Comparison of ENCODE assay signal across 1 cellular context in the genomic region with DNA sequence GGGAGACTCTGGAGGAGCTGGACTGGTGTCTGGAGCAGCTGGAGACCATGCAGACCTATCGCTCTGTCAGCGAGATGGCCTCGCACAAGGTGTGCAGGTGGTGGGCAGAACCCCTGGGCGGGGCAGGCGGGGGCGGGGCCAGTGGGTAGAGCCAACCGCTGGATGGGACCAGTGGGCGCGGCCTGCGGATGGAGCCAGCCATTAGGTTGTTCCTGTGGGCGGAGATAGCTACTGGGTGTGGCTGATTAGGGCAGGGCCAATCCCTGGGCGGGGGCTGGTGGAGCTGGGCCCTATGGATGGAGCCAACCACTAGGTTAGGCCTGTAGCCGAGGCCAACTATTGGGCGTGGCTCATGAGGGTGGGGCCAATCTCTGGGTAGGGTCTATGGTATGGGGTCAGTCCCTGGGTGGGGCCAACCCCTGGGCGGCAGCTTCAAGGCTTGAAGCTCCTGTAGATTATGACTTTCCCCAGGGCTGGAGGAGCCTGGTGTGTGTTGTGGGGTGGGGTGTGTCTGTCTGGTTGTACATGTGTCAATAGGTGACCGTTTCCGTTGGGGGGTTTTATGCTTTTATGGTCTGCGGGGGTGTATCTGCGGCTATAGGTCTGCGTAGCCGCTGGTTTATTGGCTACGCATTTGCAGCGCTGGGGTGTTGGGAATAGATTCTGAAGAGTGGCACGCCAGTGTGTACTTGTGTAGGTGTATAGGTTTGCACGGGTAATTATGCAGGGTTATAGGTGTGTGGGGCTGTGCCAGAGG.
TF ChIP-seq lines count a peak whose summit lies in the region.

No MANE protein-coding gene starts in this region.

TF ChIP-seq in K562, 482 proteins besides CTCF, POLR2A, EP300 and RAD21 (continued from another document and continues in another):
- TF ChIP-seq ZBTB7A (IDR thresholded peaks at IDR 0.05; ENCODE audit: borderline replicate concordance, control insufficient read depth, low read depth, low read length): peak; percentile 69; the same call in 1 of the 2 replicates
- TF ChIP-seq, protein P1, sequence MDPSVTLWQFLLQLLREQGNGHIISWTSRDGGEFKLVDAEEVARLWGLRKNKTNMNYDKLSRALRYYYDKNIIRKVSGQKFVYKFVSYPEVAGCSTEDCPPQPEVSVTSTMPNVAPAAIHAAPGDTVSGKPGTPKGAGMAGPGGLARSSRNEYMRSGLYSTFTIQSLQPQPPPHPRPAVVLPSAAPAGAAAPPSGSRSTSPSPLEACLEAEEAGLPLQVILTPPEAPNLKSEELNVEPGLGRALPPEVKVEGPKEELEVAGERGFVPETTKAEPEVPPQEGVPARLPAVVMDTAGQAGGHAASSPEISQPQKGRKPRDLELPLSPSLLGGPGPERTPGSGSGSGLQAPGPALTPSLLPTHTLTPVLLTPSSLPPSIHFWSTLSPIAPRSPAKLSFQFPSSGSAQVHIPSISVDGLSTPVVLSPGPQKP (CRISPR knock-in tag; IDR thresholded peaks at IDR 0.05): no peak
- TF ChIP-seq IFI16 (CRISPR knock-in tag; IDR thresholded peaks at IDR 0.05): no peak
- no peak for TF ChIP-seq NCOA2 (IDR thresholded peaks at IDR 0.05; ENCODE audit: partially characterized antibody in 2 of 2)
- TF ChIP-seq, protein P2, sequence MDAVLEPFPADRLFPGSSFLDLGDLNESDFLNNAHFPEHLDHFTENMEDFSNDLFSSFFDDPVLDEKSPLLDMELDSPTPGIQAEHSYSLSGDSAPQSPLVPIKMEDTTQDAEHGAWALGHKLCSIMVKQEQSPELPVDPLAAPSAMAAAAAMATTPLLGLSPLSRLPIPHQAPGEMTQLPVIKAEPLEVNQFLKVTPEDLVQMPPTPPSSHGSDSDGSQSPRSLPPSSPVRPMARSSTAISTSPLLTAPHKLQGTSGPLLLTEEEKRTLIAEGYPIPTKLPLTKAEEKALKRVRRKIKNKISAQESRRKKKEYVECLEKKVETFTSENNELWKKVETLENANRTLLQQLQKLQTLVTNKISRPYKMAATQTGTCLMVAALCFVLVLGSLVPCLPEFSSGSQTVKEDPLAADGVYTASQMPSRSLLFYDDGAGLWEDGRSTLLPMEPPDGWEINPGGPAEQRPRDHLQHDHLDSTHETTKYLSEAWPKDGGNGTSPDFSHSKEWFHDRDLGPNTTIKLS (IDR thresholded peaks at IDR 0.05; ENCODE audit: borderline replicate concordance, low read depth): no peak
- TF ChIP-seq, protein P3, sequence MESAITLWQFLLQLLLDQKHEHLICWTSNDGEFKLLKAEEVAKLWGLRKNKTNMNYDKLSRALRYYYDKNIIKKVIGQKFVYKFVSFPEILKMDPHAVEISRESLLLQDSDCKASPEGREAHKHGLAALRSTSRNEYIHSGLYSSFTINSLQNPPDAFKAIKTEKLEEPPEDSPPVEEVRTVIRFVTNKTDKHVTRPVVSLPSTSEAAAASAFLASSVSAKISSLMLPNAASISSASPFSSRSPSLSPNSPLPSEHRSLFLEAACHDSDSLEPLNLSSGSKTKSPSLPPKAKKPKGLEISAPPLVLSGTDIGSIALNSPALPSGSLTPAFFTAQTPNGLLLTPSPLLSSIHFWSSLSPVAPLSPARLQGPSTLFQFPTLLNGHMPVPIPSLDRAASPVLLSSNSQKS (CRISPR knock-in tag; IDR thresholded peaks at IDR 0.05): no peak
- peak; percentile 24; the same call in 1 of the 2 replicates for TF ChIP-seq JUND (IDR thresholded peaks at IDR 0.05; ENCODE audit: borderline replicate concordance, low read depth, low read length)
- TF ChIP-seq JUND (tag; IDR thresholded peaks at IDR 0.05; ENCODE audit: borderline replicate concordance, low read depth, low read length): no peak
- no peak for TF ChIP-seq IRF2 (CRISPR knock-in tag; IDR thresholded peaks at IDR 0.05)
- no peak for TF ChIP-seq CBX5 (IDR thresholded peaks at IDR 0.05; ENCODE audit: borderline replicate concordance, low read depth)
- no peak for TF ChIP-seq ZNF583 (CRISPR knock-in tag; IDR thresholded peaks at IDR 0.05)
- no peak for TF ChIP-seq XRCC4 (IDR thresholded peaks at IDR 0.05; ENCODE audit: extremely low read depth, insufficient read depth, insufficient read length)
- TF ChIP-seq ZNF12 (CRISPR knock-in tag; IDR thresholded peaks at IDR 0.05): no peak
- TF ChIP-seq MEIS2 (IDR thresholded peaks at IDR 0.05; ENCODE audit: partially characterized antibody): no peak
- TF ChIP-seq CBX2 (IDR thresholded peaks at IDR 0.05; ENCODE audit: insufficient read depth, low read length, poor library complexity, severe bottlenecking): no peak
- TF ChIP-seq CHCHD3 (CRISPR knock-in tag; IDR thresholded peaks at IDR 0.05): no peak
- TF ChIP-seq, protein P4, sequence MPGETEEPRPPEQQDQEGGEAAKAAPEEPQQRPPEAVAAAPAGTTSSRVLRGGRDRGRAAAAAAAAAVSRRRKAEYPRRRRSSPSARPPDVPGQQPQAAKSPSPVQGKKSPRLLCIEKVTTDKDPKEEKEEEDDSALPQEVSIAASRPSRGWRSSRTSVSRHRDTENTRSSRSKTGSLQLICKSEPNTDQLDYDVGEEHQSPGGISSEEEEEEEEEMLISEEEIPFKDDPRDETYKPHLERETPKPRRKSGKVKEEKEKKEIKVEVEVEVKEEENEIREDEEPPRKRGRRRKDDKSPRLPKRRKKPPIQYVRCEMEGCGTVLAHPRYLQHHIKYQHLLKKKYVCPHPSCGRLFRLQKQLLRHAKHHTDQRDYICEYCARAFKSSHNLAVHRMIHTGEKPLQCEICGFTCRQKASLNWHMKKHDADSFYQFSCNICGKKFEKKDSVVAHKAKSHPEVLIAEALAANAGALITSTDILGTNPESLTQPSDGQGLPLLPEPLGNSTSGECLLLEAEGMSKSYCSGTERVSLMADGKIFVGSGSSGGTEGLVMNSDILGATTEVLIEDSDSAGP (CRISPR knock-in tag; IDR thresholded peaks at IDR 0.05): no peak
- TF ChIP-seq, protein P5, sequence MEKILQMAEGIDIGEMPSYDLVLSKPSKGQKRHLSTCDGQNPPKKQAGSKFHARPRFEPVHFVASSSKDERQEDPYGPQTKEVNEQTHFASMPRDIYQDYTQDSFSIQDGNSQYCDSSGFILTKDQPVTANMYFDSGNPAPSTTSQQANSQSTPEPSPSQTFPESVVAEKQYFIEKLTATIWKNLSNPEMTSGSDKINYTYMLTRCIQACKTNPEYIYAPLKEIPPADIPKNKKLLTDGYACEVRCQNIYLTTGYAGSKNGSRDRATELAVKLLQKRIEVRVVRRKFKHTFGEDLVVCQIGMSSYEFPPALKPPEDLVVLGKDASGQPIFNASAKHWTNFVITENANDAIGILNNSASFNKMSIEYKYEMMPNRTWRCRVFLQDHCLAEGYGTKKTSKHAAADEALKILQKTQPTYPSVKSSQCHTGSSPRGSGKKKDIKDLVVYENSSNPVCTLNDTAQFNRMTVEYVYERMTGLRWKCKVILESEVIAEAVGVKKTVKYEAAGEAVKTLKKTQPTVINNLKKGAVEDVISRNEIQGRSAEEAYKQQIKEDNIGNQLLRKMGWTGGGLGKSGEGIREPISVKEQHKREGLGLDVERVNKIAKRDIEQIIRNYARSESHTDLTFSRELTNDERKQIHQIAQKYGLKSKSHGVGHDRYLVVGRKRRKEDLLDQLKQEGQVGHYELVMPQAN (IDR thresholded peaks at IDR 0.05; ENCODE audit: borderline replicate concordance): peak; percentile 23; the same call in 1 of the 2 replicates
- TF ChIP-seq, protein P6, sequence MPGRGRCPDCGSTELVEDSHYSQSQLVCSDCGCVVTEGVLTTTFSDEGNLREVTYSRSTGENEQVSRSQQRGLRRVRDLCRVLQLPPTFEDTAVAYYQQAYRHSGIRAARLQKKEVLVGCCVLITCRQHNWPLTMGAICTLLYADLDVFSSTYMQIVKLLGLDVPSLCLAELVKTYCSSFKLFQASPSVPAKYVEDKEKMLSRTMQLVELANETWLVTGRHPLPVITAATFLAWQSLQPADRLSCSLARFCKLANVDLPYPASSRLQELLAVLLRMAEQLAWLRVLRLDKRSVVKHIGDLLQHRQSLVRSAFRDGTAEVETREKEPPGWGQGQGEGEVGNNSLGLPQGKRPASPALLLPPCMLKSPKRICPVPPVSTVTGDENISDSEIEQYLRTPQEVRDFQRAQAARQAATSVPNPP (IDR thresholded peaks at IDR 0.05; ENCODE audit: borderline replicate concordance, insufficient read depth, insufficient read length): no peak
- TF ChIP-seq ELF1 (tag; IDR thresholded peaks at IDR 0.05): no peak
- TF ChIP-seq HDAC2 (IDR thresholded peaks at IDR 0.05): no peak
- peak; percentile 46; the same call in 1 of the 2 replicates for TF ChIP-seq DPF2 (IDR thresholded peaks at IDR 0.05)
- TF ChIP-seq L3MBTL2 (IDR thresholded peaks at IDR 0.05): peak; percentile 66
- TF ChIP-seq POLR2G (IDR thresholded peaks at IDR 0.05; ENCODE audit: low read depth, low read length): no peak
- no peak for TF ChIP-seq SIX5 (IDR thresholded peaks at IDR 0.05; ENCODE audit: borderline replicate concordance in 1 of 2, insufficient read depth in 1 of 2, low read depth in 1 of 2, low read length in 2 of 2)
- TF ChIP-seq FOSL1 (tag; conservative IDR thresholded peaks at IDR 0.05): no peak
- no peak for TF ChIP-seq PML (IDR thresholded peaks at IDR 0.05; ENCODE audit: low read length)
- no peak for TF ChIP-seq CREM (IDR thresholded peaks at IDR 0.05; ENCODE audit: low read depth)
- TF ChIP-seq, protein P7, sequence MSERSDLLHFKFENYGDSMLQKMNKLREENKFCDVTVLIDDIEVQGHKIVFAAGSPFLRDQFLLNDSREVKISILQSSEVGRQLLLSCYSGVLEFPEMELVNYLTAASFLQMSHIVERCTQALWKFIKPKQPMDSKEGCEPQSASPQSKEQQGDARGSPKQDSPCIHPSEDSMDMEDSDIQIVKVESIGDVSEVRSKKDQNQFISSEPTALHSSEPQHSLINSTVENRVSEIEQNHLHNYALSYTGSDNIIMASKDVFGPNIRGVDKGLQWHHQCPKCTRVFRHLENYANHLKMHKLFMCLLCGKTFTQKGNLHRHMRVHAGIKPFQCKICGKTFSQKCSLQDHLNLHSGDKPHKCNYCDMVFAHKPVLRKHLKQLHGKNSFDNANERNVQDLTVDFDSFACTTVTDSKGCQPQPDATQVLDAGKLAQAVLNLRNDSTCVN (CRISPR knock-in tag; IDR thresholded peaks at IDR 0.05): no peak
- TF ChIP-seq KLF10 (CRISPR knock-in tag; IDR thresholded peaks at IDR 0.05): no peak
- TF ChIP-seq, protein P8, sequence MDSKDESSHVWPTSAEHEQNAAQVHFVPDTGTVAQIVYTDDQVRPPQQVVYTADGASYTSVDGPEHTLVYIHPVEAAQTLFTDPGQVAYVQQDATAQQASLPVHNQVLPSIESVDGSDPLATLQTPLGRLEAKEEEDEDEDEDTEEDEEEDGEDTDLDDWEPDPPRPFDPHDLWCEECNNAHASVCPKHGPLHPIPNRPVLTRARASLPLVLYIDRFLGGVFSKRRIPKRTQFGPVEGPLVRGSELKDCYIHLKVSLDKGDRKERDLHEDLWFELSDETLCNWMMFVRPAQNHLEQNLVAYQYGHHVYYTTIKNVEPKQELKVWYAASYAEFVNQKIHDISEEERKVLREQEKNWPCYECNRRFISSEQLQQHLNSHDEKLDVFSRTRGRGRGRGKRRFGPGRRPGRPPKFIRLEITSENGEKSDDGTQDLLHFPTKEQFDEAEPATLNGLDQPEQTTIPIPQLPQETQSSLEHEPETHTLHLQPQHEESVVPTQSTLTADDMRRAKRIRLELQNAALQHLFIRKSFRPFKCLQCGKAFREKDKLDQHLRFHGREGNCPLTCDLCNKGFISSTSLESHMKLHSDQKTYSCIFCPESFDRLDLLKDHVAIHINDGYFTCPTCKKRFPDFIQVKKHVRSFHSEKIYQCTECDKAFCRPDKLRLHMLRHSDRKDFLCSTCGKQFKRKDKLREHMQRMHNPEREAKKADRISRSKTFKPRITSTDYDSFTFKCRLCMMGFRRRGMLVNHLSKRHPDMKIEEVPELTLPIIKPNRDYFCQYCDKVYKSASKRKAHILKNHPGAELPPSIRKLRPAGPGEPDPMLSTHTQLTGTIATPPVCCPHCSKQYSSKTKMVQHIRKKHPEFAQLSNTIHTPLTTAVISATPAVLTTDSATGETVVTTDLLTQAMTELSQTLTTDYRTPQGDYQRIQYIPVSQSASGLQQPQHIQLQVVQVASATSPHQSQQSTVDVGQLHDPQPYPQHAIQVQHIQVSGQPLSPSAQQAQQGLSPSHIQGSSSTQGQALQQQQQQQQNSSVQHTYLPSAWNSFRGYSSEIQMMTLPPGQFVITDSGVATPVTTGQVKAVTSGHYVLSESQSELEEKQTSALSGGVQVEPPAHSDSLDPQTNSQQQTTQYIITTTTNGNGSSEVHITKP (IDR thresholded peaks at IDR 0.05; ENCODE audit: partially characterized antibody): peak; percentile 76
- no peak for TF ChIP-seq NFXL1 (CRISPR knock-in tag; IDR thresholded peaks at IDR 0.05)
- peak; percentile 70 for TF ChIP-seq EGR1 (conservative IDR thresholded peaks at IDR 0.05)
- no peak for TF ChIP-seq CC2D1A (IDR thresholded peaks at IDR 0.05)
- TF ChIP-seq, protein P9, sequence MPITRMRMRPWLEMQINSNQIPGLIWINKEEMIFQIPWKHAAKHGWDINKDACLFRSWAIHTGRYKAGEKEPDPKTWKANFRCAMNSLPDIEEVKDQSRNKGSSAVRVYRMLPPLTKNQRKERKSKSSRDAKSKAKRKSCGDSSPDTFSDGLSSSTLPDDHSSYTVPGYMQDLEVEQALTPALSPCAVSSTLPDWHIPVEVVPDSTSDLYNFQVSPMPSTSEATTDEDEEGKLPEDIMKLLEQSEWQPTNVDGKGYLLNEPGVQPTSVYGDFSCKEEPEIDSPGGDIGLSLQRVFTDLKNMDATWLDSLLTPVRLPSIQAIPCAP (CRISPR knock-in tag; IDR thresholded peaks at IDR 0.05; ENCODE audit: borderline replicate concordance): no peak
- no peak for TF ChIP-seq MCM2 (IDR thresholded peaks at IDR 0.05; ENCODE audit: low read depth)
- TF ChIP-seq, protein P10, sequence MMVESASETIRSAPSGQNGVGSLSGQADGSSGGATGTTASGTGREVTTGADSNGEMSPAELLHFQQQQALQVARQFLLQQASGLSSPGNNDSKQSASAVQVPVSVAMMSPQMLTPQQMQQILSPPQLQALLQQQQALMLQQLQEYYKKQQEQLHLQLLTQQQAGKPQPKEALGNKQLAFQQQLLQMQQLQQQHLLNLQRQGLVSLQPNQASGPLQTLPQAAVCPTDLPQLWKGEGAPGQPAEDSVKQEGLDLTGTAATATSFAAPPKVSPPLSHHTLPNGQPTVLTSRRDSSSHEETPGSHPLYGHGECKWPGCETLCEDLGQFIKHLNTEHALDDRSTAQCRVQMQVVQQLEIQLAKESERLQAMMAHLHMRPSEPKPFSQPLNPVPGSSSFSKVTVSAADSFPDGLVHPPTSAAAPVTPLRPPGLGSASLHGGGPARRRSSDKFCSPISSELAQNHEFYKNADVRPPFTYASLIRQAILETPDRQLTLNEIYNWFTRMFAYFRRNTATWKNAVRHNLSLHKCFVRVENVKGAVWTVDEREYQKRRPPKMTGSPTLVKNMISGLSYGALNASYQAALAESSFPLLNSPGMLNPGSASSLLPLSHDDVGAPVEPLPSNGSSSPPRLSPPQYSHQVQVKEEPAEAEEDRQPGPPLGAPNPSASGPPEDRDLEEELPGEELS (CRISPR knock-in tag; IDR thresholded peaks at IDR 0.05; ENCODE audit: borderline replicate concordance): no peak
- TF ChIP-seq, protein P11, sequence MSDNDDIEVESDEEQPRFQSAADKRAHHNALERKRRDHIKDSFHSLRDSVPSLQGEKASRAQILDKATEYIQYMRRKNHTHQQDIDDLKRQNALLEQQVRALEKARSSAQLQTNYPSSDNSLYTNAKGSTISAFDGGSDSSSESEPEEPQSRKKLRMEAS (CRISPR knock-in tag; IDR thresholded peaks at IDR 0.05): no peak
- TF ChIP-seq ATF1 (CRISPR knock-in tag; IDR thresholded peaks at IDR 0.05): no peak
- TF ChIP-seq ATF1 (tag; IDR thresholded peaks at IDR 0.05): no peak
- no peak for TF ChIP-seq ZNF830 (CRISPR knock-in tag; IDR thresholded peaks at IDR 0.05)
- TF ChIP-seq FOXA1 (IDR thresholded peaks at IDR 0.05; ENCODE audit: borderline replicate concordance): no peak
- no peak for TF ChIP-seq FOXJ2 (tag; IDR thresholded peaks at IDR 0.05)
- TF ChIP-seq CTBP1 (IDR thresholded peaks at IDR 0.05; ENCODE audit: borderline replicate concordance): peak; percentile 60; the same call in 1 of the 2 replicates
- no peak for TF ChIP-seq NFE2L1 (tag; IDR thresholded peaks at IDR 0.05; ENCODE audit: borderline replicate concordance, low read depth)
- TF ChIP-seq NFRKB (IDR thresholded peaks at IDR 0.05; ENCODE audit: low read depth): no peak
- TF ChIP-seq KLF1 (tag; IDR thresholded peaks at IDR 0.05): peak; percentile 62; the same call in 1 of the 2 replicates
